In the genomic region with DNA sequence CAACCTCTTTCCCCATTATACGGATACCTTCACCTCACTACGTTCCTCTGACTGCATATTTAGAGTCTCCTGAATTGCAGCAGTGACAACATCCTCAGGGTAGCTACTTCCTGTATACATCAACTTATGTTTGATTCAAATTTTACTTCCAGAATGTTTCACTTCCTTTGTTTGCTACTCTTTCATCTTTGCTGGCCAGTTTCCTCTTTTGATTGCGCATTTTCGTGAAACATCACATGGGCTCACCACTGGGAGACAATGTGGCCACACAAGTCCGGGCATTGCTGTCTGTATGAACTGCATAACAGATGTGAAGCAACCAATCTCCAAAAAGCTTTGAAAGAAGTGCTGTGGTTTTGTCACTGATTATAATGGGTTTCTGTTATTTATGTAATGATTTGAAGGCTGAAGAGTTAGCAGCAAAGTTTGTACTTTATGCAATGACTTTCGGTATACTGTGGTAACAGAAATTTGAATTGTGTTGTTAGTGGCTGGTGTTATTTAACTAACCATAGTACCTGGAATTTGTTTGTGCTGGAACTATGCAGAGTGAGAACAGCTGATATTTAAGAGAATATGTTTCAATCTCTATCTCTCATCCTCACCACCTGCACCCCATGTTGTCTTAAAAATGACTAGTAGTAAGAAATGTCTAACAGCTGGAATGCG, we compare ENCODE assay signal across 9 cellular contexts. TPM values are rescaled to one million over a fixed set of nuclear protein-coding genes. Genes with fewer than 3 reads are reported as not detected.
DNase-seq lines count a peak whose midpoint lies in the region; ATAC-seq, FAIRE-seq and TF ChIP-seq lines count a peak whose summit lies in the region.
"Had no signal": no experiment of that assay in that cellular context is flagged by ENCODE, and none has a peak within 500 bp of the region (broad histone marks: within the 10 kb centered on the region; RNA-seq: fewer than 3 reads in every experiment).

No MANE protein-coding gene starts in this region.

- CTCF ChIA-PET in MCF 10A (lab: Yijun Ruan, JAX) = interaction anchor here (0.6 kb wide), 1 partner anchor 31 kb away, joined by 3 read pairs; no protein-coding TSS in a partner anchor

- BruUV-seq in MCF 10A (replicated peaks; lab: Mats Ljungman, UMichigan) = no TSS peak

- H3K4me3 Mint-ChIP-seq in MCF 10A (ENCODE audit: unreplicated experiment) = no peak overlapping the region

- POLR2A ChIA-PET in MCF 10A (lab: Yijun Ruan, JAX) = interaction anchor here (0.5 to 1.4 kb wide), 3 partner anchors 100 to 164 kb away, joined by 3 to 4 read pairs (median 3); no protein-coding TSS in a partner anchor

- no peaks in the 10 kb centered on the region for H3K27me3 ChIP-seq in breast epithelium

- no peak overlapping the region for H3K27ac ChIP-seq in breast epithelium
- H3K27ac ChIP-seq: parathyroid adenoma had no signal

- TF ChIP-seq POLR2A in breast epithelium (IDR thresholded peaks at IDR 0.05) = no peak

- peak; percentile 45 for FAIRE-seq in frontal cortex (lab: Jason Lieb, UNC)

- no peaks in the 10 kb centered on the region for H3K9me3 ChIP-seq in breast epithelium

- peaks cover 24% of the 10 kb centered on the region for H3K36me3 Mint-ChIP-seq in MCF 10A (ENCODE audit: insufficient read depth, unreplicated experiment)

- no peaks in the 10 kb centered on the region for H3K9me3 Mint-ChIP-seq in MCF 10A (ENCODE audit: unreplicated experiment)

- H3K27ac Mint-ChIP-seq in MCF 10A (ENCODE audit: low read depth, unreplicated experiment) = peak overlapping the region; percentile 81

- no peak overlapping the region for H3K4me3 ChIP-seq in breast epithelium

- DNase-seq in MCF 10A (ENCODE audit: unreplicated experiment) (no peak), breast epithelium (ENCODE audit: low spot score in 2 of 2) (no peak), SK-MEL-5 (ENCODE audit: low read depth, low spot score) (peak; percentile 97), frontal cortex (ENCODE audit: low spot score in 2 of 2) (peak; percentile 16 to 25), 8988T (no peak), cerebellar nuclear complex (lab: John Stamatoyannopoulos, UW) (no peak)
- no peak for DNase-seq in effector CD8-positive, alpha-beta T cell (lab: John Stamatoyannopoulos, UW)

- TF ChIP-seq CTCF in MCF 10A (IDR thresholded peaks at IDR 0.05; ENCODE audit: unreplicated experiment) = no peak
- no peak for TF ChIP-seq CTCF in breast epithelium (IDR thresholded peaks at IDR 0.05)

- no peaks in the 10 kb centered on the region for H3K36me3 ChIP-seq in breast epithelium

- in situ Hi-C loops in SK-MEL-5 (cut with HindIII; ENCODE audit: low pct_unique_long_range_greater_than_20kb, low sequenced_read_pairs) = no loop called here

- H3K27me3 Mint-ChIP-seq in MCF 10A (ENCODE audit: insufficient read depth, unreplicated experiment) = no peaks in the 10 kb centered on the region

- H3K4me1 ChIP-seq in breast epithelium = no peaks in the 10 kb centered on the region
- H3K4me1 ChIP-seq: parathyroid adenoma had no signal

- H3K4me1 Mint-ChIP-seq in MCF 10A (ENCODE audit: insufficient read depth, unreplicated experiment) = peaks cover 17% of the 10 kb centered on the region

- intact Hi-C loops in MCF 10A (cut with micrococcal nuclease) (no loop called here), breast epithelium (cut with DNase I; ENCODE audit: low total_unique reads) (no loop called here)

- ATAC-seq in HG02885 (IDR thresholded peaks at IDR 0.05; ENCODE audit: poor library complexity, unreplicated experiment) = peak; percentile 89

RNA-seq across cellular contexts. Expression of gene SNCA, which starts 7.4 kb away (rescaled TPM):
- total RNA-seq in MCF 10A (2022) (29.1 and 34.8 TPM in 2 replicates), breast epithelium (10 to 100 TPM; 12.7 to 15.7 (median 15.4) TPM), frontal cortex (98.6 TPM)
- 179 and 186 TPM in 2 replicates for total RNA-seq in SK-MEL-5 (2014; rRNA removed; shearing (Covaris generic))
- 221 and 235 TPM in 2 replicates for polyA plus RNA-seq in SK-MEL-5 (2015; cell fraction: cytosol; rRNA removed)
- 51.3 and 60.2 TPM in 2 replicates for polyA plus RNA-seq in SK-MEL-5 (2015; cell fraction: nucleus; rRNA removed)

Comparison
In these comparisons a context has a peak if more than half of its experiments do, and no peak if none do; other contexts are left out.
1. DNase-seq: peak in SK-MEL-5 (single experiment) and frontal cortex (2 of 2); none in MCF 10A (single experiment), breast epithelium (0 of 2), 8988T (single experiment), effector CD8-positive, alpha-beta T cell (single experiment) and cerebellar nuclear complex (0 of 2).